8 cellular contexts compared by ENCODE assay signal in genomic region chr3:49928511-49929017, GRCh38. TPM values are rescaled to one million over a fixed set of nuclear protein-coding genes. Genes with fewer than 3 reads are reported as not detected.
DNase-seq lines count a peak whose midpoint lies in the region; ATAC-seq, FAIRE-seq and TF ChIP-seq lines count a peak whose summit lies in the region.

No MANE protein-coding gene starts in this region.

- no peak overlapping the region for H3K9ac ChIP-seq in neural progenitor cell

- peak overlapping the region in 1 of 2 donors; percentile 89 for H3K27ac Mint-ChIP-seq in effector memory CD8-positive, alpha-beta T cell
- H3K27ac Mint-ChIP-seq in neural progenitor cell = no peak overlapping the region

- H3K36me3 ChIP-seq in neural progenitor cell = no peaks in the 10 kb centered on the region

- H3K4me3 Mint-ChIP-seq in effector memory CD8-positive, alpha-beta T cell = peak overlapping the region; percentile 81 to 85
- H3K4me3 Mint-ChIP-seq in neural progenitor cell = peak overlapping the region; percentile 87

- H3K9me3 Mint-ChIP-seq in effector memory CD8-positive, alpha-beta T cell = no peaks in the 10 kb centered on the region
- no peaks in the 10 kb centered on the region for H3K9me3 Mint-ChIP-seq in neural progenitor cell

- H3K27ac ChIP-seq in C4-2B = peak overlapping the region; percentile 74
- no peak overlapping the region for H3K27ac ChIP-seq in neural progenitor cell

- peak overlapping the region; percentile 94 for H3K4me2 ChIP-seq in neural progenitor cell

- no peaks in the 10 kb centered on the region for H3K27me3 ChIP-seq in neural progenitor cell

- TF ChIP-seq POLR2A in NB4 (IDR thresholded peaks at IDR 0.05; ENCODE audit: extremely low read depth, insufficient read length) = no peak

- no peak for ATAC-seq in effector memory CD8-positive, alpha-beta T cell (replicated peaks)
- ATAC-seq in HG03108 (IDR thresholded peaks at IDR 0.05; ENCODE audit: unreplicated experiment) = no peak

- no peaks in the 10 kb centered on the region for H3K79me2 ChIP-seq in neural progenitor cell (ENCODE audit: low read depth)

- H3K27me3 Mint-ChIP-seq in effector memory CD8-positive, alpha-beta T cell = no peaks in the 10 kb centered on the region
- peaks cover 7% of the 10 kb centered on the region for H3K27me3 Mint-ChIP-seq in neural progenitor cell (ENCODE audit: insufficient read depth, low read depth)

- TF ChIP-seq CTCF in C4-2B (conservative IDR thresholded peaks at IDR 0.05) (no peak), NB4 (IDR thresholded peaks at IDR 0.05; ENCODE audit: low read depth, low read length) (no peak), neural progenitor cell (IDR thresholded peaks at IDR 0.05) (no peak), D721Med (IDR thresholded peaks at IDR 0.05; ENCODE audit: insufficient read depth, missing control alignments) (no peak)

- H3K36me3 Mint-ChIP-seq in effector memory CD8-positive, alpha-beta T cell (ENCODE audit: insufficient read depth) = peaks cover 7% of the 10 kb centered on the region
- H3K36me3 Mint-ChIP-seq in neural progenitor cell = peaks cover 2% of the 10 kb centered on the region

- H3F3A ChIP-seq in neural progenitor cell (ENCODE audit: low read depth) = peaks cover 23% of the 10 kb centered on the region

- peak overlapping the region; percentile 13 for H3K4me3 ChIP-seq in NB4 (ENCODE audit: low read depth, low read length)
- peak overlapping the region; percentile 84 for H3K4me3 ChIP-seq in neural progenitor cell

- peaks cover 18 to 24% of the 10 kb centered on the region in 2 donors for H3K4me1 Mint-ChIP-seq in effector memory CD8-positive, alpha-beta T cell (ENCODE audit: low read depth in 2 of 2)
- peaks cover 19% of the 10 kb centered on the region for H3K4me1 Mint-ChIP-seq in neural progenitor cell

- peaks cover 16% of the 10 kb centered on the region for H3K4me1 ChIP-seq in neural progenitor cell

- no peaks in the 10 kb centered on the region for H4K20me1 ChIP-seq in neural progenitor cell (ENCODE audit: low read depth)

- DNase-seq in NB4 (ENCODE audit: low read depth) = no peak
- DNase-seq in effector memory CD8-positive, alpha-beta T cell = no peak
- DNase-seq in neural progenitor cell (ENCODE audit: low spot score) = no peak
- no peak for DNase-seq in D721Med (ENCODE audit: insufficient read length, low spot score)
- no peak for DNase-seq in LoVo (ENCODE audit: low spot score)
- no peak for DNase-seq in NCI-H2171 treated with DMSO at 0.1 percent for 48 hours (lab: John Stamatoyannopoulos, UW)

- H3K9me3 ChIP-seq in neural progenitor cell (ENCODE audit: low read depth) = no peaks in the 10 kb centered on the region

- FAIRE-seq in D721Med (lab: Jason Lieb, UNC) = no peak

- no peak overlapping the region for H2AFZ ChIP-seq in neural progenitor cell (replicated peaks)

RNA-seq across cellular contexts. Expression of gene MON1A, which starts 1.0 kb away (rescaled TPM):
- total RNA-seq in neural progenitor cell (ENCODE audit: low replicate concordance) = 1.9 and 4.5 TPM in 2 replicates

RNA-seq across cellular contexts. Expression of gene RBM6, which starts 11.4 kb away (rescaled TPM):
- total RNA-seq in neural progenitor cell (ENCODE audit: low replicate concordance) = 126 and 170 TPM in 2 replicates

RNA-seq across cellular contexts. Expression of gene MST1R, which starts 24.9 kb away (rescaled TPM):
- 0.32 and 1.8 TPM in 2 replicates for total RNA-seq in neural progenitor cell (ENCODE audit: low replicate concordance)

RNA-seq across cellular contexts. Expression of gene CAMKV, which starts 58.9 kb away (rescaled TPM):
- 10.8 and 12.1 TPM in 2 replicates for total RNA-seq in neural progenitor cell (ENCODE audit: low replicate concordance)
